ENCODE assay signal across 2 cellular contexts in the genomic region with DNA sequence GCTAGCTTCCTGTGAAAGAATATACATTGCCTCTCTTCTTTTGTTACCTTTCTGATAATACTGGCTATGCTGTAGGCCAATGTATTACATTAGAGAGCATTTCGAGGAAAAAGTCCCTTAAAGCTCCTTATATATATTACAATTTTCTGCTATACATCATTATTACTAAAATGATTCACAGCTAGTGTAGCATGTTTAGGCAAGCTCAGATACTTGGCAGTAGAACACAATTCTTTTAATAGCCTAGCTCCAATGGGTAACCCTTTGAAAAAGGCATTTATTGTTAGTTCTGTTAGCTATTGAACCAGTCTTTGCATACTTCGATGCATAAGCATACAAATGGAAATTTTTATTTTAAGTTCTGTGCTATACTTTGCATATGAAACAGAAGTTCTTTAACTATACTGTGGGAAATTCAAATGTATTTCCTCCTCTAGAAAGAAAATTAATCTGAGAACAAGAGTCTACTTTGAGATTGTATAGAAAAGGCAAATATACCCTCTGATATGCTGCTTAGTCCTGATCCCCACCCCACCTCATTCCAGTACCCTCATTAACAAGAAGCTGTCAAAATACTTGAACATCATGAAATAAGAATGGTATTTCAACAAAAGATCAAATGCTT.
TF ChIP-seq lines count a peak whose summit lies in the region.

No MANE protein-coding gene starts in this region.

TF ChIP-seq in A549, 52 proteins besides CTCF, POLR2A, EP300 and RAD21 (continued from another document):
- TF ChIP-seq HMGXB4 (CRISPR knock-in tag; IDR thresholded peaks at IDR 0.05; ENCODE audit: borderline replicate concordance), result no peak
- TF ChIP-seq, protein P1, sequence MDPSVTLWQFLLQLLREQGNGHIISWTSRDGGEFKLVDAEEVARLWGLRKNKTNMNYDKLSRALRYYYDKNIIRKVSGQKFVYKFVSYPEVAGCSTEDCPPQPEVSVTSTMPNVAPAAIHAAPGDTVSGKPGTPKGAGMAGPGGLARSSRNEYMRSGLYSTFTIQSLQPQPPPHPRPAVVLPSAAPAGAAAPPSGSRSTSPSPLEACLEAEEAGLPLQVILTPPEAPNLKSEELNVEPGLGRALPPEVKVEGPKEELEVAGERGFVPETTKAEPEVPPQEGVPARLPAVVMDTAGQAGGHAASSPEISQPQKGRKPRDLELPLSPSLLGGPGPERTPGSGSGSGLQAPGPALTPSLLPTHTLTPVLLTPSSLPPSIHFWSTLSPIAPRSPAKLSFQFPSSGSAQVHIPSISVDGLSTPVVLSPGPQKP (IDR thresholded peaks at IDR 0.05; ENCODE audit: low read depth, low read length), result no peak
- TF ChIP-seq ZNF302 (CRISPR knock-in tag; IDR thresholded peaks at IDR 0.05), result no peak
- no peak for TF ChIP-seq ZSCAN20 (CRISPR knock-in tag; IDR thresholded peaks at IDR 0.05)
TF ChIP-seq in A549: peak in this region for 0.

TF ChIP-seq in HCT116, 20 proteins besides CTCF, POLR2A, EP300 and RAD21 (continued from another document):
- TF ChIP-seq, protein P2, sequence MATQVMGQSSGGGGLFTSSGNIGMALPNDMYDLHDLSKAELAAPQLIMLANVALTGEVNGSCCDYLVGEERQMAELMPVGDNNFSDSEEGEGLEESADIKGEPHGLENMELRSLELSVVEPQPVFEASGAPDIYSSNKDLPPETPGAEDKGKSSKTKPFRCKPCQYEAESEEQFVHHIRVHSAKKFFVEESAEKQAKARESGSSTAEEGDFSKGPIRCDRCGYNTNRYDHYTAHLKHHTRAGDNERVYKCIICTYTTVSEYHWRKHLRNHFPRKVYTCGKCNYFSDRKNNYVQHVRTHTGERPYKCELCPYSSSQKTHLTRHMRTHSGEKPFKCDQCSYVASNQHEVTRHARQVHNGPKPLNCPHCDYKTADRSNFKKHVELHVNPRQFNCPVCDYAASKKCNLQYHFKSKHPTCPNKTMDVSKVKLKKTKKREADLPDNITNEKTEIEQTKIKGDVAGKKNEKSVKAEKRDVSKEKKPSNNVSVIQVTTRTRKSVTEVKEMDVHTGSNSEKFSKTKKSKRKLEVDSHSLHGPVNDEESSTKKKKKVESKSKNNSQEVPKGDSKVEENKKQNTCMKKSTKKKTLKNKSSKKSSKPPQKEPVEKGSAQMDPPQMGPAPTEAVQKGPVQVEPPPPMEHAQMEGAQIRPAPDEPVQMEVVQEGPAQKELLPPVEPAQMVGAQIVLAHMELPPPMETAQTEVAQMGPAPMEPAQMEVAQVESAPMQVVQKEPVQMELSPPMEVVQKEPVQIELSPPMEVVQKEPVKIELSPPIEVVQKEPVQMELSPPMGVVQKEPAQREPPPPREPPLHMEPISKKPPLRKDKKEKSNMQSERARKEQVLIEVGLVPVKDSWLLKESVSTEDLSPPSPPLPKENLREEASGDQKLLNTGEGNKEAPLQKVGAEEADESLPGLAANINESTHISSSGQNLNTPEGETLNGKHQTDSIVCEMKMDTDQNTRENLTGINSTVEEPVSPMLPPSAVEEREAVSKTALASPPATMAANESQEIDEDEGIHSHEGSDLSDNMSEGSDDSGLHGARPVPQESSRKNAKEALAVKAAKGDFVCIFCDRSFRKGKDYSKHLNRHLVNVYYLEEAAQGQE (IDR thresholded peaks at IDR 0.05; ENCODE audit: low read depth), result no peak
- TF ChIP-seq TCF7L2 (IDR thresholded peaks at IDR 0.05; ENCODE audit: borderline replicate concordance, extremely low read depth, insufficient read depth, insufficient read length) (no peak), EZH2 (IDR thresholded peaks at IDR 0.05) (no peak)
